ENCODE assay signal across 23 cellular contexts in the genomic region with DNA sequence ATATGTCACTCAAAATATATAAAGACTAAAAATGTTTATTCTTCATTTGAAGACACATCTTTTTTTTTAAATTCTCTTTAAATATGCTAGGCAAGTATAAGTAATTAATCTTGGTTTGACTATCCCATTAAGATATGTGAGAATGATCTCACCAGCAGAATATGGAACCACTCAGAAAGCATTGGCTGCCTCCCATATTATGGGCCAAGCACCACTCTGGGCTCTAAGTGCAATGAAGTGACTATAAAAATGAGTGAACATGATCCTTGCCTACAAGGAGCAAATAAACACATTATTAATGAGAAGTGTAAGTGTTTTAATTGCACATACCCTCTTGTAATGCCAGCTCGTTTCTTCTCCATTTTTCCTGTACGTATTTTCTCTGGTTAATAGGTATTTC.
DNase-seq lines count a peak whose midpoint lies in the region; ATAC-seq and TF ChIP-seq lines count a peak whose summit lies in the region.
"Had no signal": no experiment of that assay in that cellular context is flagged by ENCODE, and none has a peak within 500 bp of the region (broad histone marks: within the 10 kb centered on the region; RNA-seq: fewer than 3 reads in every experiment).

No MANE protein-coding gene starts in this region.

- H3K36me3 ChIP-seq in lower lobe of right lung (no peaks in the 10 kb centered on the region), spleen (no peaks in the 10 kb centered on the region)
- H3K36me3 ChIP-seq: upper lobe of left lung had no signal

- H3K4me1 ChIP-seq in lower lobe of right lung (no peaks in the 10 kb centered on the region), spleen (no peaks in the 10 kb centered on the region)
- H3K4me1 ChIP-seq: upper lobe of left lung had no signal

- DNase-seq in NCI-H1417 (lab: John Stamatoyannopoulos, UW) (peak in 2 of 3 experiments; percentile 70 to 89), NCI-H1417 treated with DMSO at 0.1 percent for 48 hours (lab: John Stamatoyannopoulos, UW) (no peak), NCI-H1105 treated with DMSO at 0.1 percent for 48 hours (lab: John Stamatoyannopoulos, UW) (peak; percentile 98), NCI-H2196 (lab: John Stamatoyannopoulos, UW; ENCODE audit: unreplicated experiment) (peak; percentile 74), lower lobe of right lung (no peak), spleen (no peak), Kasumi-1 (lab: John Stamatoyannopoulos, UW) (no peak), NCI-H69 (lab: John Stamatoyannopoulos, UW) (no peak)
- DNase-seq: activated CD4-positive, alpha-beta T cell treated with anti-CD3 and anti-CD28 coated beads for 1 hour; activated gamma-delta T cell treated with Interleukin-2 at 50 U/mL for 16 hours; activated naive CD8-positive, alpha-beta T cell treated with anti-CD3 and anti-CD28 coated beads, Interleukin-2, amount 50 U/mL, for 24 hours; activated T-cell treated with anti-CD3 and anti-CD28 coated beads, Interleukin-2, amount 50 U/mL, for 24 hours; CD4-positive, alpha-beta T cell; DMS 273 treated with DMSO at 0.1 percent for 48 hours; glutamatergic neuron; NCI-H345; SHP77 treated with DMSO at 0.1 percent for 48 hours; T-helper 1 cell had no signal

- H3K9me3 ChIP-seq in lower lobe of right lung, result no peaks in the 10 kb centered on the region
- H3K9me3 ChIP-seq in spleen, result peaks cover 0 to 9% (median 0%) of the 10 kb centered on the region in 8 donors

- H3K27me3 ChIP-seq in lower lobe of right lung (ENCODE audit: low read depth) (no peaks in the 10 kb centered on the region), spleen (replicated peaks in 1 of 7) (no peaks in the 10 kb centered on the region)
- H3K27me3 ChIP-seq: upper lobe of left lung had no signal

- 75 to 88% (median 77%) methylated on average over 2 of the region's 2 CpGs for WGBS in spleen, 5 donors

- no peak for TF ChIP-seq POLR2A in spleen (IDR thresholded peaks at IDR 0.05)

- intact Hi-C loops in lower lobe of right lung (cut with DNase I) (no loop called here), spleen (cut with DNase I; ENCODE audit: low total_unique reads) (no loop called here)

- H3K4me3 ChIP-seq in lower lobe of right lung, result no peak overlapping the region
- H3K4me3 ChIP-seq in spleen, result no peak overlapping the region
- H3K4me3 ChIP-seq: GM12878, upper lobe of left lung had no signal

- ATAC-seq in lower lobe of right lung, result peak; percentile 72 to 91
- ATAC-seq: activated naive CD8-positive, alpha-beta T cell treated with anti-CD3 and anti-CD28 coated beads, Interleukin-2, amount 50 U/mL, for 24 hours; GM12878; Panc1 had no signal

- no peak for TF ChIP-seq CTCF in lower lobe of right lung (IDR thresholded peaks at IDR 0.05)
- TF ChIP-seq CTCF in spleen (IDR thresholded peaks at IDR 0.05 in 8 of 11, conservative IDR thresholded peaks at IDR 0.05 in 3 of 11), result no peak

- no peak overlapping the region for H3K27ac ChIP-seq in lower lobe of right lung
- H3K27ac ChIP-seq in spleen, result no peak overlapping the region
- H3K27ac ChIP-seq: 22Rv1, KMS-11, upper lobe of left lung had no signal

Comparison
In these comparisons a context has a peak if more than half of its experiments do, and no peak if none do; other contexts are left out.
1. DNase-seq: peak in NCI-H1417 (2 of 3), NCI-H1105 treated with DMSO at 0.1 percent for 48 hours (single experiment) and NCI-H2196 (single experiment); none in NCI-H1417 treated with DMSO at 0.1 percent for 48 hours (single experiment), lower lobe of right lung (single experiment), spleen (single experiment), Kasumi-1 (0 of 2) and NCI-H69 (single experiment).